In genomic region chr14:58901826-58902225, GRCh38 we compare ENCODE assay signal across 29 cellular contexts.
"Had no signal": no experiment of that assay in that cellular context is flagged by ENCODE, and none has a peak within 500 bp of the region (broad histone marks: within the 10 kb centered on the region; RNA-seq: fewer than 3 reads in every experiment).

No MANE protein-coding gene starts in this region.

- H3K4me2 ChIP-seq: neural progenitor cell, smooth muscle cell had no signal

- H2AFZ ChIP-seq: neural progenitor cell, parathyroid adenoma had no signal

- H3K4me1 ChIP-seq: neural progenitor cell, parathyroid adenoma, psoas muscle, right lobe of liver, sigmoid colon, spleen, suprapubic skin, testis, tibial artery, transverse colon, uterus had no signal

- H3K9ac ChIP-seq: neural progenitor cell, parathyroid adenoma had no signal

- H3K27me3 ChIP-seq: neural progenitor cell, ovary, right lobe of liver, sigmoid colon, spleen, suprapubic skin, testis, tibial artery, transverse colon, upper lobe of right lung, uterus had no signal

- ATAC-seq: natural killer cell; psoas muscle; right cardiac atrium; right lobe of liver; stimulated activated memory B cell treated with anti-CD40 and anti-IgM and Interleukin-4, amounts not matched to agents 10 μg/mL and 1 μg/mL and 100 μg/mL, for 72 hours; stimulated activated naive CD8-positive, alpha-beta T cell treated with anti-CD3 and anti-CD28 coated beads, Interleukin-15, amount 100 ng/mL, for 72 hours; stimulated activated naive CD8-positive, alpha-beta T cell treated with anti-CD3 and anti-CD28 coated beads, Interleukin-15, Interleukin-2, amounts not matched to agents 100 U/mL and 50 U/mL, for 24 hours; upper lobe of right lung had no signal

- H3K4me3 ChIP-seq: neural progenitor cell, ovary, psoas muscle, right lobe of liver, sigmoid colon, skin epidermis, smooth muscle cell, spleen, suprapubic skin, testis, tibial artery, transverse colon, upper lobe of right lung, uterus had no signal

- H3K36me3 ChIP-seq: neural progenitor cell, ovary, right lobe of liver, sigmoid colon, spleen, suprapubic skin, tibial artery, transverse colon, upper lobe of right lung, uterus had no signal

- DNase-seq: natural killer cell; occipital lobe; ovary; posterior cingulate gyrus; psoas muscle; right cardiac atrium; right lobe of liver; sigmoid colon; spleen; stimulated activated CD4-positive, alpha-beta T cell treated with anti-CD3 and anti-CD28 coated beads, Interleukin-12 subunit alpha, Interleukin-12 subunit beta, amount 100 ng/mL, for 4 hours; stimulated activated CD4-positive, alpha-beta T cell treated with anti-CD3 and anti-CD28 coated beads, Interleukin-1b, Interleukin-23, amount 100 ng/mL, for 48 hours; stimulated activated CD4-positive, alpha-beta T cell treated with anti-CD3 and anti-CD28 coated beads, Interleukin-4, amount 100 ng/mL, for 1 hour; stimulated activated CD4-positive, alpha-beta T cell treated with anti-CD3 and anti-CD28 coated beads, Interleukin-4, amount 100 ng/mL, for 4 hours; stimulated activated CD8-positive, alpha-beta memory T cell treated with anti-CD3 and anti-CD28 coated beads, Interleukin-4, amount 100 ng/mL, for 48 hours; stimulated activated naive CD4-positive, alpha-beta T cell; stimulated activated naive CD8-positive, alpha-beta T cell treated with anti-CD3 and anti-CD28 coated beads, Interleukin-15, amount 100 ng/mL, for 72 hours; stimulated activated naive CD8-positive, alpha-beta T cell treated with anti-CD3 and anti-CD28 coated beads, Interleukin-15, Interleukin-2, amounts not matched to agents 100 U/mL and 50 U/mL, for 24 hours; substantia nigra; testis; tibial artery; transverse colon; upper lobe of right lung; uterus had no signal

- H3K79me2 ChIP-seq: parathyroid adenoma had no signal

- H3K9me3 ChIP-seq: ovary, psoas muscle, right lobe of liver, sigmoid colon, suprapubic skin, testis, tibial artery, transverse colon, upper lobe of right lung, uterus had no signal

- H3K27ac ChIP-seq: neural progenitor cell, ovary, parathyroid adenoma, psoas muscle, right lobe of liver, sigmoid colon, skin epidermis, spleen, suprapubic skin, testis, tibial artery, transverse colon, upper lobe of right lung, uterus had no signal
